ENCODE assay signal across 29 cellular contexts in genomic region chr6:79135973-79136470, GRCh38.
"Had no signal": no experiment of that assay in that cellular context is flagged by ENCODE, and none has a peak within 500 bp of the region (broad histone marks: within the 10 kb centered on the region; RNA-seq: fewer than 3 reads in every experiment).

No MANE protein-coding gene starts in this region.

- H2AFZ ChIP-seq: hepatocyte had no signal

- H3K36me3 ChIP-seq: colonic mucosa, esophagus muscularis mucosa, esophagus squamous epithelium, gastrocnemius medialis, gastroesophageal sphincter, heart left ventricle, heart right ventricle had no signal

- H3K79me2 ChIP-seq: hepatocyte had no signal

- H3K27ac ChIP-seq: colonic mucosa, coronary artery, dorsolateral prefrontal cortex, epithelial cell of prostate, esophagus muscularis mucosa, esophagus squamous epithelium, foreskin keratinocyte, gastrocnemius medialis, gastroesophageal sphincter, heart left ventricle, heart right ventricle, hepatocyte had no signal

- H3K27me3 Mint-ChIP-seq: dendritic cell treated with granulocyte-macrophage colony-stimulating factor and Interleukin-4, amounts not matched to agents 40 ng/mL and 50 ng/mL, for 4 days had no signal

- H3K4me3 Mint-ChIP-seq: dendritic cell treated with granulocyte-macrophage colony-stimulating factor and Interleukin-4, amounts not matched to agents 40 ng/mL and 50 ng/mL, for 4 days; effector memory CD8-positive, alpha-beta T cell had no signal

- FAIRE-seq: colon, endometrium, endothelial cell of umbilical vein, frontal cortex had no signal

- H3K4me2 ChIP-seq: hepatocyte had no signal

- DNase-seq: colonic mucosa; cortex of kidney; dermis blood vessel endothelial cell; dorsolateral prefrontal cortex; effector CD4-positive, alpha-beta T cell; effector CD8-positive, alpha-beta T cell; effector memory CD4-positive, alpha-beta T cell; effector memory CD8-positive, alpha-beta T cell; erythroblast; esophagus squamous epithelium; foreskin fibroblast; foreskin keratinocyte; foreskin melanocyte; gastrocnemius medialis; glutamatergic neuron; head of caudate nucleus; heart left ventricle; heart right ventricle had no signal

- ATAC-seq: effector memory CD8-positive, alpha-beta T cell; esophagus mucosa; foreskin keratinocyte; gastrocnemius medialis; gastroesophageal sphincter; heart left ventricle; heart right ventricle had no signal

- H3K27ac Mint-ChIP-seq: dendritic cell treated with granulocyte-macrophage colony-stimulating factor and Interleukin-4, amounts not matched to agents 40 ng/mL and 50 ng/mL, for 4 days; effector memory CD8-positive, alpha-beta T cell had no signal

- H3K4me3 ChIP-seq: colonic mucosa, coronary artery, dorsolateral prefrontal cortex, esophagus muscularis mucosa, esophagus squamous epithelium, gastrocnemius medialis, gastroesophageal sphincter, heart left ventricle, heart right ventricle, hepatocyte had no signal

- H3K9me3 ChIP-seq: colonic mucosa, gastrocnemius medialis had no signal

- H3K27me3 ChIP-seq: colonic mucosa, dorsolateral prefrontal cortex, esophagus muscularis mucosa, esophagus squamous epithelium, foreskin keratinocyte, gastrocnemius medialis, gastroesophageal sphincter, heart left ventricle, heart right ventricle, hepatocyte had no signal

- H3K4me1 ChIP-seq: colonic mucosa, esophagus muscularis mucosa, esophagus squamous epithelium, foreskin keratinocyte, gastrocnemius medialis, gastroesophageal sphincter, heart left ventricle, heart right ventricle had no signal
